In genomic region chr6:37204014-37204751, GRCh38 we compare ENCODE assay signal across 1 cellular context.
A peak's percentile ranks its signal among the peaks of the same experiment; 100 is the strongest.
TF ChIP-seq lines count a peak whose summit lies in the region.

No MANE protein-coding gene starts in this region.

TF ChIP-seq in K562, 482 proteins besides CTCF, POLR2A, EP300 and RAD21 (continued from another document and continues in another):
- TF ChIP-seq THRA (IDR thresholded peaks at IDR 0.05) (no peak; the same call in 1 of the 2 replicates), ZBTB7A (IDR thresholded peaks at IDR 0.05; ENCODE audit: borderline replicate concordance, control insufficient read depth, low read depth, low read length) (no peak), SRSF3 (IDR thresholded peaks at IDR 0.05; ENCODE audit: insufficient read depth, low read length) (no peak), YY1 (IDR thresholded peaks at IDR 0.05; ENCODE audit: borderline replicate concordance in 1 of 3, control insufficient read depth in 1 of 3, extremely low read depth in 1 of 3, insufficient read depth in 3 of 3, insufficient read length in 1 of 3, insufficient replicate concordance in 2 of 3, low read depth in 1 of 3, low read length in 2 of 3) (no peak), ZC3H4 (CRISPR knock-in tag; IDR thresholded peaks at IDR 0.05; ENCODE audit: borderline replicate concordance) (no peak), JUNB (CRISPR knock-in tag; conservative IDR thresholded peaks at IDR 0.05) (0 out of 2 replicates have a peak, but pooled peaks have one; percentile 49), RUNX1 (IDR thresholded peaks at IDR 0.05; ENCODE audit: low read depth) (no peak), POLR2AphosphoS5 (IDR thresholded peaks at IDR 0.05; ENCODE audit: control insufficient read depth, insufficient read depth, low read depth, low read length) (no peak), ZNF518B (CRISPR knock-in tag; IDR thresholded peaks at IDR 0.05) (no peak), NFIC (IDR thresholded peaks at IDR 0.05) (peak; percentile 95), ZBTB8A (IDR thresholded peaks at IDR 0.05; ENCODE audit: partially characterized antibody) (no peak), KHSRP (IDR thresholded peaks at IDR 0.05) (peak; percentile 73; the same call in 1 of the 2 replicates), CHD7 (IDR thresholded peaks at IDR 0.05; ENCODE audit: low read depth, low read length) (no peak), KAT8 (IDR thresholded peaks at IDR 0.05; ENCODE audit: low read depth) (no peak), FOXP1 (CRISPR knock-in tag; IDR thresholded peaks at IDR 0.05) (no peak), TRIM25 (IDR thresholded peaks at IDR 0.05; ENCODE audit: borderline replicate concordance) (peak; percentile 97), CREB1 (IDR thresholded peaks at IDR 0.05) (no peak), CREB1 (CRISPR knock-in tag; IDR thresholded peaks at IDR 0.05) (no peak), ZNF3 (CRISPR knock-in tag; IDR thresholded peaks at IDR 0.05) (no peak), MEF2A (IDR thresholded peaks at IDR 0.05; ENCODE audit: control insufficient read depth, low read depth, low read length) (no peak), KLF1 (tag; IDR thresholded peaks at IDR 0.05) (no peak), NFYB (IDR thresholded peaks at IDR 0.05; ENCODE audit: extremely low read depth, insufficient read length) (no peak), ZBTB33 (CRISPR knock-in tag; IDR thresholded peaks at IDR 0.05) (0 out of 2 replicates have a peak, but pooled peaks have one; percentile 14), THRB (CRISPR knock-in tag; conservative IDR thresholded peaks at IDR 0.05) (peak; percentile 88), GABPB2 (CRISPR knock-in tag; conservative IDR thresholded peaks at IDR 0.05) (no peak), ZNF143 (CRISPR knock-in tag; IDR thresholded peaks at IDR 0.05) (no peak), ZNF778 (CRISPR knock-in tag; IDR thresholded peaks at IDR 0.05) (no peak), TAF15 (IDR thresholded peaks at IDR 0.05; ENCODE audit: low read depth, low read length) (no peak), HDAC3 (IDR thresholded peaks at IDR 0.05; ENCODE audit: borderline replicate concordance, partially characterized antibody) (no peak)
